In the genomic region with DNA sequence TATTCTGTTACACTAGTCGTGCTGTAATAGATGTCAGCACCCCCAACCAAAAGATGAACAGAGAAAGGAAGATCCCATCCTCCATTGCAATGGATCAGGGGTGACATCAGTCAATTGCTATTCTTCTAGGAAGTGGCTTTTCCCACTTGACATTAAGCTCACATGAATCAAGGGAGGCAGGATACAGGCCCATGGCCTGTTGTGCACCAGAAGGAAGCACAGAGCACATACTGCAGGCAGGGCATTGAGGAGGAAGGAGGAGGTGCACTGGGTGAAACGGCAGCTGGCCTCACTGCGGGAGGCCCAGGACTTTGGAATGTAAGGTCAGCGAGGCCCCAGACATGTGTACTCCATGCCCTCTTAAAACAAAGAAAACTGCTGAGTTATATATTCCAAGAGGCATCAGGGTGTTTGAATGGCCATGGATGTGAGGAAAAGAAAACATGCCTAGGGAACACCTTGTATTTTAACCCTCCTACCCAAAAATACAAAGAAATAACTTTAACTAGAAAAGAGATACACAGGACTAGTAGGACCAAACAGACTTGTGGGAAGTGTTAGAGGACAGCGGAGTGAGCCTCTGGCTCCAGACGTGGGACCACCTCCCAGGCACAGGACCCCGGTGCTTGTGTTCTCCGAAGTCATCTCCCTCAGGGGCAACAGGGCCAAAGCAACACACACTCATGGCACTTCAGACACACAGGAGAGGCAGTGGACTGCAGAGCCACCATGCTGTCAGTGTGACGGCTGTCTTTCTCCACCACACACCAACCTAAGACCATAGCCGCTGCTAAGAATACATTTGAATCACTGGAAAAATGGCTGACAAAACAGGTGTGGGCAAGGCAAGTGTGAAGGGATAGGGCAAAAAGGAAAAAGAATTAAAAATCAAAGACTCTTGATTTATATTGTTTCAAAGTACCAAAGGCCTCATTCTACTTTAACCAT, we compare ENCODE assay signal across 9 cellular contexts. TPM values are rescaled to one million over a fixed set of nuclear protein-coding genes. Genes with fewer than 3 reads are reported as not detected.
DNase-seq lines count a peak whose midpoint lies in the region; ATAC-seq and TF ChIP-seq lines count a peak whose summit lies in the region.
"Had no signal": no experiment of that assay in that cellular context is flagged by ENCODE, and none has a peak within 500 bp of the region (broad histone marks: within the 10 kb centered on the region; RNA-seq: fewer than 3 reads in every experiment).

No MANE protein-coding gene starts in this region.

- TF ChIP-seq CTCF in MCF 10A (IDR thresholded peaks at IDR 0.05; ENCODE audit: unreplicated experiment), result no peak
- TF ChIP-seq CTCF in breast epithelium (IDR thresholded peaks at IDR 0.05), result no peak
- TF ChIP-seq CTCF in WERI-Rb-1 (IDR thresholded peaks at IDR 0.05; ENCODE audit: low read depth, low read length), result no peak
- no peak for TF ChIP-seq CTCF in kidney epithelial cell (IDR thresholded peaks at IDR 0.05; ENCODE audit: insufficient read depth, low read length, poor library complexity, severe bottlenecking)
- TF ChIP-seq CTCF in upper lobe of right lung (IDR thresholded peaks at IDR 0.05), result no peak
- TF ChIP-seq CTCF in GM13977 (IDR thresholded peaks at IDR 0.05; ENCODE audit: extremely low read depth, insufficient read depth, missing control alignments), result no peak

- H3K36me3 Mint-ChIP-seq in MCF 10A (ENCODE audit: insufficient read depth, unreplicated experiment), result no peaks in the 10 kb centered on the region

- no peaks in the 10 kb centered on the region for H3K9me3 ChIP-seq in breast epithelium
- no peaks in the 10 kb centered on the region for H3K9me3 ChIP-seq in WERI-Rb-1 (ENCODE audit: severe bottlenecking)
- H3K9me3 ChIP-seq in upper lobe of right lung, result no peaks in the 10 kb centered on the region

- no peak overlapping the region for H3K27ac Mint-ChIP-seq in MCF 10A (ENCODE audit: low read depth, unreplicated experiment)
- H3K27ac Mint-ChIP-seq: activated naive CD4-positive, alpha-beta T cell treated with anti-CD3 and anti-CD28 coated beads for 36 hours had no signal

- H3K27me3 ChIP-seq in breast epithelium, result no peaks in the 10 kb centered on the region
- H3K27me3 ChIP-seq in WERI-Rb-1 (ENCODE audit: insufficient read depth, low read depth, severe bottlenecking), result no peaks in the 10 kb centered on the region
- H3K27me3 ChIP-seq in kidney epithelial cell (ENCODE audit: control insufficient read depth, insufficient read depth, low read length), result no peaks in the 10 kb centered on the region
- no peaks in the 10 kb centered on the region for H3K27me3 ChIP-seq in upper lobe of right lung

- no peaks in the 10 kb centered on the region for H3K4me1 ChIP-seq in breast epithelium
- no peaks in the 10 kb centered on the region for H3K4me1 ChIP-seq in upper lobe of right lung

- POLR2A ChIA-PET in MCF 10A (lab: Yijun Ruan, JAX), result no interaction called here

- no peaks in the 10 kb centered on the region for H3K27me3 Mint-ChIP-seq in MCF 10A (ENCODE audit: insufficient read depth, unreplicated experiment)

- peak; percentile 26 for DNase-seq in MCF 10A (ENCODE audit: unreplicated experiment)
- no peak for DNase-seq in breast epithelium (ENCODE audit: low spot score in 2 of 2)
- peak; percentile 93 for DNase-seq in WERI-Rb-1
- DNase-seq in kidney epithelial cell (ENCODE audit: low read depth), result peak; percentile 63
- DNase-seq in upper lobe of right lung, result peak; percentile 65
- DNase-seq in GM13977 (ENCODE audit: low spot score), result no peak
- DNase-seq: activated naive CD4-positive, alpha-beta T cell treated with anti-CD3 and anti-CD28 coated beads for 36 hours had no signal

- intact Hi-C loops in MCF 10A (cut with micrococcal nuclease), result no loop called here
- intact Hi-C loops in breast epithelium (cut with DNase I; ENCODE audit: low total_unique reads), result loop anchor here (10.0 kb wide), 1 partner anchor 607 kb away; no protein-coding TSS in a partner anchor
- intact Hi-C loops in upper lobe of right lung (cut with DNase I), result no loop called here

- H3K27ac ChIP-seq in breast epithelium (no peak overlapping the region), WERI-Rb-1 (peak overlapping the region; percentile 84), upper lobe of right lung (no peak overlapping the region)

- H3K36me3 ChIP-seq in breast epithelium, result no peaks in the 10 kb centered on the region
- H3K36me3 ChIP-seq in WERI-Rb-1, result no peaks in the 10 kb centered on the region
- no peaks in the 10 kb centered on the region for H3K36me3 ChIP-seq in kidney epithelial cell (ENCODE audit: control insufficient read depth, insufficient read depth, low read length)
- H3K36me3 ChIP-seq in upper lobe of right lung, result no peaks in the 10 kb centered on the region

- peaks cover 8% of the 10 kb centered on the region for H3K4me1 Mint-ChIP-seq in MCF 10A (ENCODE audit: insufficient read depth, unreplicated experiment)

- no peak for TF ChIP-seq POLR2A in breast epithelium (IDR thresholded peaks at IDR 0.05)

- H3K4me3 ChIP-seq in breast epithelium (no peak overlapping the region), WERI-Rb-1 (ENCODE audit: low read depth, low read length) (no peak overlapping the region), kidney epithelial cell (ENCODE audit: low read depth, low read length) (no peak overlapping the region), upper lobe of right lung (no peak overlapping the region)

- CTCF ChIA-PET in MCF 10A (lab: Yijun Ruan, JAX), result interaction anchor here (0.9 kb wide), 1 partner anchor 10 kb away, joined by 5 read pairs; no protein-coding TSS in a partner anchor

- H3K4me3 Mint-ChIP-seq in MCF 10A (ENCODE audit: unreplicated experiment), result no peak overlapping the region
- H3K4me3 Mint-ChIP-seq: activated naive CD4-positive, alpha-beta T cell treated with anti-CD3 and anti-CD28 coated beads for 36 hours had no signal

- H3K9me3 Mint-ChIP-seq in MCF 10A (ENCODE audit: unreplicated experiment), result no peaks in the 10 kb centered on the region

- BruUV-seq in MCF 10A (replicated peaks; lab: Mats Ljungman, UMichigan), result no TSS peak

- ATAC-seq in upper lobe of right lung (peak; percentile 92), GM19463 (IDR thresholded peaks at IDR 0.05; ENCODE audit: unreplicated experiment) (no peak), GM19455 (IDR thresholded peaks at IDR 0.05; ENCODE audit: unreplicated experiment) (no peak)

- in situ Hi-C loops in GM13977 (cut with MboI; ENCODE audit: low pct_unique_long_range_greater_than_20kb, low sequenced_read_pairs, unreplicated experiment), result loop anchor here (25.0 kb wide), 1 partner anchor 589 kb away; no protein-coding TSS in a partner anchor

RNA-seq across cellular contexts. Expression of gene RIOK3, which starts 51.4 kb away (rescaled TPM):
- 96.7 and 97.1 TPM in 2 replicates for total RNA-seq in MCF 10A (2022)
- 10 to 100 TPM; 61.6 to 80.8 (median 74.3) TPM for total RNA-seq in breast epithelium
- total RNA-seq in kidney epithelial cell, result 79.8 and 90.6 TPM in 2 replicates
- total RNA-seq in upper lobe of right lung, result 63.7 TPM

Comparison
In these comparisons a context has a peak if more than half of its experiments do, and no peak if none do; other contexts are left out.
1. DNase-seq: peak in MCF 10A (single experiment), WERI-Rb-1 (single experiment), kidney epithelial cell (single experiment) and upper lobe of right lung (single experiment); none in breast epithelium (0 of 2) and GM13977 (single experiment).